31 cellular contexts compared by ENCODE assay signal in genomic region chr2:16413947-16414346, GRCh38.
"Had no signal": no experiment of that assay in that cellular context is flagged by ENCODE, and none has a peak within 500 bp of the region (broad histone marks: within the 10 kb centered on the region; RNA-seq: fewer than 3 reads in every experiment).

No MANE protein-coding gene starts in this region.

- H3K9ac ChIP-seq: neural progenitor cell, parathyroid adenoma had no signal

- H3K36me3 Mint-ChIP-seq: naive thymus-derived CD4-positive, alpha-beta T cell had no signal

- H3K27ac Mint-ChIP-seq: dendritic cell treated with granulocyte-macrophage colony-stimulating factor and Interleukin-4, amounts not matched to agents 40 ng/mL and 50 ng/mL, for 4 days; endodermal cell; immature natural killer cell; memory B cell; naive thymus-derived CD4-positive, alpha-beta T cell; nephron; neural progenitor cell; stimulated activated naive CD8-positive, alpha-beta T cell treated with anti-CD3 and anti-CD28 coated beads, Interleukin-15, amount 100 ng/mL, for 72 hours had no signal

- H3K27ac ChIP-seq: colonic mucosa, esophagus muscularis mucosa, foreskin keratinocyte, gastroesophageal sphincter, neural progenitor cell, parathyroid adenoma, prostate gland, right lobe of liver, suprapubic skin, transverse colon, upper lobe of right lung, uterus had no signal

- H3K9me3 ChIP-seq: colonic mucosa, esophagus muscularis mucosa, mucosa of descending colon, prostate gland, right lobe of liver, suprapubic skin, transverse colon, upper lobe of right lung, uterus had no signal

- H3K4me1 ChIP-seq: colonic mucosa, foreskin keratinocyte, gastroesophageal sphincter, neural progenitor cell, parathyroid adenoma, prostate gland, right lobe of liver, suprapubic skin, transverse colon, upper lobe of right lung, uterus had no signal

- DNase-seq: colonic mucosa; effector CD8-positive, alpha-beta T cell; endodermal cell; foreskin keratinocyte; hypothalamus; immature natural killer cell; kidney glomerular epithelial cell; left colon; mucosa of descending colon; naive thymus-derived CD4-positive, alpha-beta T cell; right lobe of liver; stimulated activated CD4-positive, alpha-beta T cell treated with anti-CD3 and anti-CD28 coated beads, Interleukin-12 subunit alpha, Interleukin-12 subunit beta, amount 100 ng/mL, for 4 hours; stimulated activated CD4-positive, alpha-beta T cell treated with anti-CD3 and anti-CD28 coated beads, Interleukin-1b, Interleukin-23, amount 100 ng/mL, for 48 hours; stimulated activated CD4-positive, alpha-beta T cell treated with anti-CD3 and anti-CD28 coated beads, Interleukin-4, amount 100 ng/mL, for 1 hour; stimulated activated CD8-positive, alpha-beta memory T cell treated with anti-CD3 and anti-CD28 coated beads, Interleukin-4, amount 100 ng/mL, for 48 hours; stimulated activated naive CD4-positive, alpha-beta T cell; stimulated activated naive CD8-positive, alpha-beta T cell treated with anti-CD3 and anti-CD28 coated beads, Interleukin-15, amount 100 ng/mL, for 72 hours; transverse colon; upper lobe of right lung; uterus had no signal

- H3K4me1 Mint-ChIP-seq: immature natural killer cell; memory B cell; naive thymus-derived CD4-positive, alpha-beta T cell; nephron; stimulated activated naive CD8-positive, alpha-beta T cell treated with anti-CD3 and anti-CD28 coated beads, Interleukin-15, amount 100 ng/mL, for 72 hours had no signal

- H3K4me3 Mint-ChIP-seq: dendritic cell treated with granulocyte-macrophage colony-stimulating factor and Interleukin-4, amounts not matched to agents 40 ng/mL and 50 ng/mL, for 4 days; endodermal cell; immature natural killer cell; memory B cell; naive thymus-derived CD4-positive, alpha-beta T cell; nephron; neural progenitor cell; stimulated activated naive CD8-positive, alpha-beta T cell treated with anti-CD3 and anti-CD28 coated beads, Interleukin-15, amount 100 ng/mL, for 72 hours had no signal

- H3K4me3 ChIP-seq: colonic mucosa, esophagus muscularis mucosa, gastroesophageal sphincter, lung, mucosa of descending colon, neural progenitor cell, prostate gland, right lobe of liver, smooth muscle cell, suprapubic skin, transverse colon, upper lobe of right lung, uterus had no signal

- H3K27me3 Mint-ChIP-seq: dendritic cell treated with granulocyte-macrophage colony-stimulating factor and Interleukin-4, amounts not matched to agents 40 ng/mL and 50 ng/mL, for 4 days; stimulated activated naive CD8-positive, alpha-beta T cell treated with anti-CD3 and anti-CD28 coated beads, Interleukin-15, amount 100 ng/mL, for 72 hours had no signal

- ATAC-seq: foreskin keratinocyte; gastroesophageal sphincter; left colon; mucosa of descending colon; naive thymus-derived CD4-positive, alpha-beta T cell; stimulated activated naive CD8-positive, alpha-beta T cell treated with anti-CD3 and anti-CD28 coated beads, Interleukin-15, amount 100 ng/mL, for 72 hours; upper lobe of right lung had no signal

- H3K9me3 Mint-ChIP-seq: dendritic cell treated with granulocyte-macrophage colony-stimulating factor and Interleukin-4, amounts not matched to agents 40 ng/mL and 50 ng/mL, for 4 days had no signal

- H3K27me3 ChIP-seq: colonic mucosa, esophagus muscularis mucosa, foreskin keratinocyte, gastroesophageal sphincter, neural progenitor cell, right lobe of liver, suprapubic skin, transverse colon, upper lobe of right lung, uterus had no signal

- H3K36me3 ChIP-seq: colonic mucosa, esophagus muscularis mucosa, gastroesophageal sphincter, neural progenitor cell, prostate gland, right lobe of liver, suprapubic skin, transverse colon, upper lobe of right lung, uterus had no signal
